In the genomic region with DNA sequence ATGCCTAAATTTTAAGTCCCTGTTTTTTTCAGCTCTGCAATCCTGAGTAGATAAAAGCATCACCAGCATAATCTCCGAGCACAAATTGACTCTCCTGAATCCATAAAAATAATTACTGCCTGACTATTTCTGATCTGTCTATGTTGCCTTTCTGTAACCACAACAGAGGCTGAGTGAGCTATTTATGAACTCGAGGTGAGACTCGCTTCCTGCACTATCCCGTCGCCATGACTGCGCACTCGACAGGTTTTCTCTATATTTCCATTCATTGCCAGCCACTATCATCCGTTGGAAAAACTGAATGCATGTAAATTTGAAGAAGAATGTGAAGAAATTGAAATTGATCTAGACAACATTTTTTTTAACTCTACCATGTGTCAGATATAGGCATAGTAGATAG, we compare ENCODE assay signal across 20 cellular contexts.
"Had no signal": no experiment of that assay in that cellular context is flagged by ENCODE, and none has a peak within 500 bp of the region (broad histone marks: within the 10 kb centered on the region; RNA-seq: fewer than 3 reads in every experiment).

No MANE protein-coding gene starts in this region.

- H3K36me3 Mint-ChIP-seq: memory B cell, neural progenitor cell had no signal

- H3K4me3 Mint-ChIP-seq: activated T-cell treated with anti-CD3 and anti-CD28 coated beads, Interleukin-2, amount 50 U/mL, for 72 hours; memory B cell; neural progenitor cell; stimulated activated naive CD8-positive, alpha-beta T cell treated with anti-CD3 and anti-CD28 coated beads, Interleukin-15, Interleukin-2, amounts not matched to agents 100 ng/mL and 50 ng/mL, for 24 hours had no signal

- H3K4me1 Mint-ChIP-seq: memory B cell had no signal

- H3K27me3 Mint-ChIP-seq: memory B cell; stimulated activated naive CD8-positive, alpha-beta T cell treated with anti-CD3 and anti-CD28 coated beads, Interleukin-15, Interleukin-2, amounts not matched to agents 100 ng/mL and 50 ng/mL, for 24 hours had no signal

- DNase-seq: activated CD4-positive, alpha-beta T cell treated with anti-CD3 and anti-CD28 coated beads for 1 hour; activated CD8-positive, alpha-beta memory T cell treated with anti-CD3 and anti-CD28 coated beads for 24 hours; activated CD8-positive, alpha-beta memory T cell treated with anti-CD3 and anti-CD28 coated beads, Interleukin-2, amount 50 U/mL, for 48 hours; activated effector memory CD4-positive, alpha-beta T cell treated with anti-CD3 and anti-CD28 coated beads, Interleukin-2, amount 50 U/mL, for 16 hours; activated naive CD4-positive, alpha-beta T cell treated with anti-CD3 and anti-CD28 coated beads, Interleukin-2, amount 50 U/mL, for 16 hours; activated T-cell treated with anti-CD3 and anti-CD28 coated beads, Interleukin-2, amount 50 U/mL, for 72 hours; aorta; cortex of kidney; effector CD4-positive, alpha-beta T cell; heart left ventricle; right lobe of liver; small intestine; stimulated activated CD4-positive, alpha-beta T cell treated with anti-CD3 and anti-CD28 coated beads, Interleukin-15, amount 100 ng/mL, for 24 hours; stimulated activated CD4-positive, alpha-beta T cell treated with anti-CD3 and anti-CD28 coated beads, Interleukin-2, amount 100 ng/mL, for 48 hours; T-helper 9 cell; uterus; WERI-Rb-1 had no signal

- H3K9me3 Mint-ChIP-seq: activated T-cell treated with anti-CD3 and anti-CD28 coated beads, Interleukin-2, amount 50 U/mL, for 72 hours; memory B cell had no signal

- H3K27ac Mint-ChIP-seq: activated T-cell treated with anti-CD3 and anti-CD28 coated beads, Interleukin-2, amount 50 U/mL, for 72 hours; memory B cell; neural progenitor cell; stimulated activated naive CD8-positive, alpha-beta T cell treated with anti-CD3 and anti-CD28 coated beads, Interleukin-15, Interleukin-2, amounts not matched to agents 100 ng/mL and 50 ng/mL, for 24 hours had no signal
